ENCODE assay signal across 1 cellular context in genomic region chr14:29092121-29092520, GRCh38.
TF ChIP-seq lines count a peak whose summit lies in the region.

No MANE protein-coding gene starts in this region.

TF ChIP-seq in GM23338, 12 proteins besides CTCF, POLR2A, EP300 and RAD21 (continued from another document):
- TF ChIP-seq ZNF462 (CRISPR knock-in tag; IDR thresholded peaks at IDR 0.05) (no peak), NANOG (IDR thresholded peaks at IDR 0.05; ENCODE audit: borderline replicate concordance) (no peak), EZH2phosphoT487 (IDR thresholded peaks at IDR 0.05; ENCODE audit: unreplicated experiment) (no peak), ZNF331 (CRISPR knock-in tag; IDR thresholded peaks at IDR 0.05; ENCODE audit: low read depth) (no peak), JUNB (IDR thresholded peaks at IDR 0.05; ENCODE audit: unreplicated experiment) (no peak), POLR2AphosphoS5 (IDR thresholded peaks at IDR 0.05; ENCODE audit: low read depth) (no peak), ETS1 (IDR thresholded peaks at IDR 0.05) (no peak), EZH2 (IDR thresholded peaks at IDR 0.05; ENCODE audit: low read depth, unreplicated experiment) (no peak), ZNF114 (CRISPR knock-in tag; IDR thresholded peaks at IDR 0.05) (no peak)
